ENCODE assay signal across 1 cellular context in the genomic region with DNA sequence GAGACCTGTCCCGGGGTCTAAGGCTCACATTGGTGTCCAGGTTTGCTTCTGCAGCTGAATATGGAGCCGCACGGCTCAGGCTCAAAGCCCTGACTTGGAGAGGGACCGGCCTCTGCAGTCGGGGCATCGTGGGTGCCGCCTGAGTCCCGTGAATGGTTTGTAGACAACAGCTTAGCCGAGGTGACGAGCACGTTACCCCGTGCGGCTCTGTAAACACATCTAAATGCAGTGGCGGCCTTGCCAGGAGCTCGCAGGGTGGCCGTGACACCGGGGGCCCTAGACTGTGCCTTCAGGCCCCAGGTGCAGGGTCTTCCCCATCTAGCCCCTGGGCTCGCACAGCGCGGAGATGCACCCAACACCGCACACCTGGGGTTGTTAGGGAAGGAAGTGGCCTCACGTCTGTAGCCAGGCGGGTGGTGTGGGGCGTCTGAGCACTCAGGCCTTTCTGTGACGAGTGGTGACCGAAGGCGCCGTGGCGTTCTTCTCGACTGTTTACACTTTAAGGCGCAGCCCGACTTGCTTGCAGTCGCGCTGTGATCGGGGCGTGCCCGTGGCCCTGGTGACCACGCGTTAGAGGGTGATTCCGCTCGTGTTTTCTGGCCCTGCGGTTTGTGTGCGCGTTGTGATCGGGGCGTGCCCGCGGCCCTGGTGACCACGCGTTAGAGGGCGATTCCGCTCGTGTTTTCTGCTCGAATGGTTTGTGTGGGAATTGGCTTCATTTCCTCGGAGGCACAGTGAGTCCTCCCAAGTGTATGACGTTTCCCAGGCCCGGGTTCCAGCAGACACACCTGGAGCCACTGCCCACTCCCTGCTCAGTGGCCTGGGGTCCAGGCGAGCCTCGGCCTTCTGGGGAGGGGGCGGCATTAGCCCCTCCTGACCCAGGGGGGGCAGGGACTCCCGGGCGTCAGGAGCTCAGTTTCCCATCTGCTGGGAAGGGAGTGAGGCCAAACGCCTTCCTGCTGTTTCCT.
TF ChIP-seq lines count a peak whose summit lies in the region.

No MANE protein-coding gene starts in this region.

TF ChIP-seq in HEK293, 187 proteins besides CTCF, POLR2A, EP300 and RAD21 (continued from another document):
- TF ChIP-seq ZNF140 (tag by site-specific recombination; IDR thresholded peaks at IDR 0.05), result peak; percentile 37; the same call in 1 of the 2 replicates
- TF ChIP-seq MEIS1 (CRISPR knock-in tag; IDR thresholded peaks at IDR 0.05; ENCODE audit: borderline replicate concordance), result no peak
TF ChIP-seq in HEK293: peak in this region for 1.
